In the genomic region with DNA sequence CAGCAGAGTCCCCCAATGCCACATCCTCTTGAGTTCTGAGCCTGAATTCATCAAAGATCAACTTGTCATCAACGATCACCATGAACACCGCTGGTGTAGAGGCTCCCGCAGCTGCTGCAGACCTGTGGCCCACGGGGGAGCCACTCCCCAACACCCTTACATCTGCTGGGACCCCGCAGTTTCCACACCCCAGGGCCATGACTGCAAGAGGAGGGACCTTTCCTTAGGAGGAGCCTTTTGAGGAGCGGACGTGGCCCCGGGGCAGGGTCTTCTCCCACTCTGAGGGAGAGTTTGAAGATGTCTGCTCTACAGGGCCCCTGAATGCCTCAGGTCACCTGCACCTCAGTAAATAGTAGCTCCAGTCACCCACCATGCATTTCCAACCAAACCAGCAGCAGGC, we compare ENCODE assay signal across 1 cellular context.
TF ChIP-seq lines count a peak whose summit lies in the region.

No MANE protein-coding gene starts in this region.

TF ChIP-seq in GM12891, 5 proteins besides CTCF, POLR2A, EP300 and RAD21:
- no peak for TF ChIP-seq PAX5 (IDR thresholded peaks at IDR 0.05; ENCODE audit: insufficient read depth, low read length, severe bottlenecking)
- no peak for TF ChIP-seq POU2F2 (IDR thresholded peaks at IDR 0.05; ENCODE audit: low read depth, low read length)
- TF ChIP-seq POLR2AphosphoS5 (IDR thresholded peaks at IDR 0.05; ENCODE audit: low read depth, low read length) = no peak
- TF ChIP-seq SPI1 (IDR thresholded peaks at IDR 0.05; ENCODE audit: low read depth, low read length) = no peak
- TF ChIP-seq TAF1 (IDR thresholded peaks at IDR 0.05; ENCODE audit: low read depth, low read length) = no peak
TF ChIP-seq in GM12891: peak in this region for 0.
